ENCODE assay signal across 30 cellular contexts in genomic region chr12:109286652-109287051, GRCh38. TPM values are rescaled to one million over a fixed set of nuclear protein-coding genes. Genes with fewer than 3 reads are reported as not detected.
DNase-seq lines count a peak whose midpoint lies in the region; ATAC-seq, FAIRE-seq and TF ChIP-seq lines count a peak whose summit lies in the region.
"Had no signal": no experiment of that assay in that cellular context is flagged by ENCODE, and none has a peak within 500 bp of the region (broad histone marks: within the 10 kb centered on the region; RNA-seq: fewer than 3 reads in every experiment).

No MANE protein-coding gene starts in this region.

- H3K9me3 ChIP-seq in HepG2 (ENCODE audit: low read length) (no peaks in the 10 kb centered on the region), neuronal stem cell (replicated peaks in 1 of 2; ENCODE audit: control insufficient read depth in 2 of 2, insufficient read depth in 1 of 2, low read depth in 1 of 2, low read length in 2 of 2) (no peaks in the 10 kb centered on the region)
- H3K9me3 ChIP-seq: BE2C, BLaER1 had no signal

- no peak for ATAC-seq in natural killer cell treated with Interleukin-12 subunit alpha and Interleukin-12 subunit beta and Interleukin-15 and Interleukin-18, amount 100 ng/mL, for 72 hours
- ATAC-seq in natural killer cell (no peak), HepG2 (no peak), GM21526 (IDR thresholded peaks at IDR 0.05; ENCODE audit: low FRiP score, unreplicated experiment) (no peak), HG02642 (IDR thresholded peaks at IDR 0.05; ENCODE audit: poor library complexity, unreplicated experiment) (no peak)
- ATAC-seq: GM12878 had no signal

- peak; percentile 10 for DNase-seq in natural killer cell treated with Interleukin-12 subunit alpha and Interleukin-12 subunit beta and Interleukin-15 and Interleukin-18, amount 100 ng/mL, for 72 hours (ENCODE audit: low spot score)
- DNase-seq in natural killer cell (no peak), HepG2 (ENCODE audit: low spot score) (no peak), neuronal stem cell (ENCODE audit: low spot score) (no peak), cardiac septum (ENCODE audit: low spot score) (no peak)
- DNase-seq: ACHN; C1 segment of cervical spinal cord; CD4-positive, alpha-beta memory T cell; CD4-positive, CD25-positive, alpha-beta regulatory T cell; CD8-positive, alpha-beta memory T cell; COR-L47; DMS 273 treated with DMSO at 0.1 percent for 48 hours; DMS153; DMS53; DMS79; DND-41; EL; GDM1 had no signal

- H3K27ac ChIP-seq in HepG2 (ENCODE audit: extremely low read length, insufficient read depth, low read length) (no peak overlapping the region), neuronal stem cell (replicated peaks; ENCODE audit: low read length) (no peak overlapping the region)
- H3K27ac ChIP-seq: 22Rv1, BLaER1 had no signal

- WGBS in HepG2 (ENCODE audit: low lambda C conversion rate): 46% methylated on average over 3 of the region's 4 CpGs
- no CpG with 5 or more reads among the region's 4 CpGs for WGBS in neuronal stem cell (ENCODE audit: extremely low coverage in 2 of 2, insufficient read length in 2 of 2, insufficient replicate concordance in 1 of 2), 2 donors

- no peak overlapping the region for H3K23ac ChIP-seq in neuronal stem cell (ENCODE audit: low read depth, low read length, poor library complexity)

- H3K79me2 ChIP-seq in HepG2 (ENCODE audit: insufficient read depth, low read length): no peaks in the 10 kb centered on the region

- TF ChIP-seq RAD21 in HepG2 (CRISPR knock-in tag; IDR thresholded peaks at IDR 0.05): no peak

- H3K27me3 ChIP-seq in HepG2 (ENCODE audit: control insufficient read depth in 1 of 2, insufficient read depth in 2 of 2, low read length in 2 of 2) (peaks cover 0 to 1% of the 10 kb centered on the region in 2 experiments; a peak in 1 of 5 replicates), neuronal stem cell (ENCODE audit: control insufficient read depth in 3 of 3, insufficient read depth in 3 of 3, low read depth in 1 of 3, low read length in 3 of 3) (peaks cover 0 to 8% (median 0%) of the 10 kb centered on the region in 3 experiments)
- H3K27me3 ChIP-seq: BE2C, BLaER1 had no signal

- TF ChIP-seq CTCF in natural killer cell (IDR thresholded peaks at IDR 0.05) (no peak), HepG2 (CRISPR knock-in tag; IDR thresholded peaks at IDR 0.05) (no peak)

- TF ChIP-seq POLR2A in HepG2 (IDR thresholded peaks at IDR 0.05; ENCODE audit: insufficient read depth in 1 of 2, low read depth in 2 of 2, low read length in 2 of 2): no peak

- H3K18ac ChIP-seq in neuronal stem cell (ENCODE audit: low read length): no peak overlapping the region

- POLR2A ChIA-PET in HepG2 (lab: Yijun Ruan, JAX): no interaction called here

- H2BK5ac ChIP-seq in neuronal stem cell (ENCODE audit: low read length): peak overlapping the region; percentile 45

- H2AFZ ChIP-seq in HepG2 (ENCODE audit: low read length): no peak overlapping the region
- H2AFZ ChIP-seq in neuronal stem cell (ENCODE audit: low read length): no peak overlapping the region

- no peaks in the 10 kb centered on the region for H3K36me3 Mint-ChIP-seq in natural killer cell treated with Interleukin-12 subunit alpha and Interleukin-12 subunit beta and Interleukin-15 and Interleukin-18, amount 100 ng/mL, for 72 hours
- H3K36me3 Mint-ChIP-seq in natural killer cell: no peaks in the 10 kb centered on the region
- H3K36me3 Mint-ChIP-seq: CD14-positive monocyte; CD4-positive, alpha-beta memory T cell; CD4-positive, CD25-positive, alpha-beta regulatory T cell; CD8-positive, alpha-beta memory T cell had no signal

- peaks cover 13 to 14% of the 10 kb centered on the region in 2 donors for H3K27me3 Mint-ChIP-seq in natural killer cell treated with Interleukin-12 subunit alpha and Interleukin-12 subunit beta and Interleukin-15 and Interleukin-18, amount 100 ng/mL, for 72 hours
- peaks cover 13 to 15% of the 10 kb centered on the region in 2 donors for H3K27me3 Mint-ChIP-seq in natural killer cell (ENCODE audit: low read depth in 2 of 2)

- no TSS peak for BruUV-seq in HepG2 (replicated peaks; lab: Mats Ljungman, UMichigan)

- no peak overlapping the region for H4K8ac ChIP-seq in neuronal stem cell (ENCODE audit: low read depth, low read length)

- H3K4me2 ChIP-seq in HepG2 (ENCODE audit: low read depth, low read length) (no peak overlapping the region), neuronal stem cell (ENCODE audit: insufficient read depth, low read length, poor library complexity, severe bottlenecking) (no peak overlapping the region)
- H3K4me2 ChIP-seq: BLaER1 had no signal

- in situ Hi-C loops in HepG2 (cut with HindIII; ENCODE audit: extremely low pct_ligation_motif_present, low pct_unique_long_range_greater_than_20kb): no loop called here

- no peak overlapping the region for H3K14ac ChIP-seq in neuronal stem cell (ENCODE audit: low read length)

- intact Hi-C loops in natural killer cell (cut with micrococcal nuclease): no loop called here
- intact Hi-C loops in HepG2 (cut with micrococcal nuclease; ENCODE audit: unreplicated experiment): no loop called here
- intact Hi-C loops in cardiac septum (cut with DNase I): no loop called here

- H4K20me1 ChIP-seq in HepG2 (ENCODE audit: insufficient read depth, low read length): no peaks in the 10 kb centered on the region
- H4K20me1 ChIP-seq: BLaER1 had no signal

- H2BK15ac ChIP-seq in neuronal stem cell (ENCODE audit: low read length): no peak overlapping the region

- no peak overlapping the region for H3K4ac ChIP-seq in neuronal stem cell (ENCODE audit: low read length)

- CTCF ChIA-PET in HepG2 (lab: Yijun Ruan, JAX; ENCODE audit: low intra/inter-chr PET ratio, low total read pairs): no interaction called here

- H3K36me3 ChIP-seq in HepG2 (replicated peaks in 1 of 2; ENCODE audit: control insufficient read depth in 1 of 2, insufficient read depth in 2 of 2, low read length in 2 of 2) (no peaks in the 10 kb centered on the region), neuronal stem cell (replicated peaks in 1 of 2; ENCODE audit: control insufficient read depth in 2 of 2, insufficient read depth in 2 of 2, low read length in 2 of 2) (no peaks in the 10 kb centered on the region)
- H3K36me3 ChIP-seq: BE2C, BLaER1 had no signal

- H3K27ac Mint-ChIP-seq in natural killer cell treated with Interleukin-12 subunit alpha and Interleukin-12 subunit beta and Interleukin-15 and Interleukin-18, amount 100 ng/mL, for 72 hours: no peak overlapping the region
- no peak overlapping the region for H3K27ac Mint-ChIP-seq in natural killer cell
- H3K27ac Mint-ChIP-seq: CD14-positive monocyte; CD4-positive, alpha-beta memory T cell; CD4-positive, CD25-positive, alpha-beta regulatory T cell; CD8-positive, alpha-beta memory T cell had no signal

- no peak for FAIRE-seq in HepG2 (lab: Jason Lieb, UNC)
- FAIRE-seq: GM12878, GM12892, GM18507 had no signal

- H3K9ac ChIP-seq in HepG2 (ENCODE audit: insufficient read depth, low read depth, low read length) (no peak overlapping the region), neuronal stem cell (ENCODE audit: low read depth, low read length, poor library complexity) (peak overlapping the region; percentile 36)
- H3K9ac ChIP-seq: BLaER1 had no signal

- no peaks in the 10 kb centered on the region for H3K4me1 Mint-ChIP-seq in natural killer cell treated with Interleukin-12 subunit alpha and Interleukin-12 subunit beta and Interleukin-15 and Interleukin-18, amount 100 ng/mL, for 72 hours (ENCODE audit: low read depth in 2 of 2)
- H3K4me1 Mint-ChIP-seq in natural killer cell: no peaks in the 10 kb centered on the region
- H3K4me1 Mint-ChIP-seq: CD4-positive, CD25-positive, alpha-beta regulatory T cell; CD8-positive, alpha-beta memory T cell had no signal

- H2BK120ac ChIP-seq in neuronal stem cell (ENCODE audit: low read depth, low read length): no peak overlapping the region

- no peak for TF ChIP-seq EP300 in HepG2 (IDR thresholded peaks at IDR 0.05; ENCODE audit: low read depth in 2 of 2, low read length in 2 of 2)
- no peak for TF ChIP-seq EP300 in HepG2 (CRISPR knock-in tag; IDR thresholded peaks at IDR 0.05; ENCODE audit: borderline replicate concordance)

- H3K9me3 Mint-ChIP-seq in natural killer cell treated with Interleukin-12 subunit alpha and Interleukin-12 subunit beta and Interleukin-15 and Interleukin-18, amount 100 ng/mL, for 72 hours: no peaks in the 10 kb centered on the region
- H3K9me3 Mint-ChIP-seq in natural killer cell: no peaks in the 10 kb centered on the region
- H3K9me3 Mint-ChIP-seq: CD14-positive monocyte; CD4-positive, alpha-beta memory T cell; CD4-positive, CD25-positive, alpha-beta regulatory T cell; CD8-positive, alpha-beta memory T cell had no signal

- no peak overlapping the region for H2AK5ac ChIP-seq in neuronal stem cell (ENCODE audit: low read depth, low read length)

- H3K4me3 ChIP-seq in HepG2 (replicated peaks in 1 of 3; ENCODE audit: insufficient read depth in 1 of 3, low read depth in 2 of 3, low read length in 3 of 3): no peak overlapping the region
- H3K4me3 ChIP-seq in neuronal stem cell (ENCODE audit: low read length in 2 of 2): no peak overlapping the region
- H3K4me3 ChIP-seq: BLaER1, GM12878 had no signal

- H3K4me3 Mint-ChIP-seq in natural killer cell treated with Interleukin-12 subunit alpha and Interleukin-12 subunit beta and Interleukin-15 and Interleukin-18, amount 100 ng/mL, for 72 hours: no peak overlapping the region
- H3K4me3 Mint-ChIP-seq in natural killer cell: no peak overlapping the region
- H3K4me3 Mint-ChIP-seq: CD14-positive monocyte; CD4-positive, alpha-beta memory T cell; CD4-positive, CD25-positive, alpha-beta regulatory T cell; CD8-positive, alpha-beta memory T cell had no signal

- H4K91ac ChIP-seq in neuronal stem cell (ENCODE audit: low read depth, low read length, poor library complexity): peak overlapping the region; percentile 65

- H3K4me1 ChIP-seq in HepG2 (ENCODE audit: insufficient read depth, low read length) (peaks cover 7% of the 10 kb centered on the region), neuronal stem cell (ENCODE audit: control insufficient read depth in 2 of 2, insufficient read depth in 1 of 2, low read depth in 1 of 2, low read length in 2 of 2) (peaks cover 7 to 9% of the 10 kb centered on the region in 2 donors)
- H3K4me1 ChIP-seq: BE2C, BLaER1 had no signal

- no peak overlapping the region for H2BK12ac ChIP-seq in neuronal stem cell (ENCODE audit: low read length)

- H3K79me1 ChIP-seq in neuronal stem cell (ENCODE audit: low read depth, low read length): no peaks in the 10 kb centered on the region

RNA-seq across cellular contexts. Expression of gene FOXN4, which starts 22.4 kb away (rescaled TPM):
- total RNA-seq in natural killer cell treated with Interleukin-12 subunit alpha and Interleukin-12 subunit beta and Interleukin-15 and Interleukin-18, amount 100 ng/mL, for 72 hours: not detected
- not detected for total RNA-seq in natural killer cell
- 0.11 and 0.13 TPM in 2 replicates for total RNA-seq in HepG2 (2016; rRNA removed; fragmentation: Illumina TruSeq; extraction: Trizol)
- not detected in 2 replicates for total RNA-seq in HepG2 (2016; cell fraction: cytosol; rRNA removed; fragmentation: Illumina TruSeq; extraction: Trizol; ENCODE audit: low read depth)
- 0.04 and 0.12 TPM in 2 replicates for total RNA-seq in HepG2 (2016; cell fraction: insoluble cytoplasmic fraction; rRNA removed; fragmentation: Illumina TruSeq; extraction: Trizol)
- 0.14 and 0.22 TPM in 2 replicates for total RNA-seq in HepG2 (2016; cell fraction: membrane; rRNA removed; fragmentation: Illumina TruSeq; extraction: Trizol)
- not detected in 2 replicates for total RNA-seq in HepG2 (2016; cell fraction: nucleus; rRNA removed; fragmentation: Illumina TruSeq; extraction: Trizol)
- not detected in 2 replicates for polyA plus RNA-seq in HepG2 (2011; rRNA removed)
- not detected in 2 replicates for polyA plus RNA-seq in HepG2 (2011; cell fraction: cytosol; rRNA removed)
- polyA plus RNA-seq in HepG2 (2011; cell fraction: nucleus; rRNA removed): 0.13 TPM in 1 of 2 replicates, not detected in the other
- not detected in 2 replicates for polyA plus RNA-seq in HepG2 (2012)
- polyA plus RNA-seq in HepG2 (2016; cell fraction: cytosol; fragmentation: Illumina TruSeq; extraction: Trizol; ENCODE audit: low read depth): 0.03 TPM in 1 of 2 replicates, not detected in the other
- 0.21 and 0.37 TPM in 2 replicates for polyA plus RNA-seq in HepG2 (2016; cell fraction: insoluble cytoplasmic fraction; fragmentation: Illumina TruSeq; extraction: Trizol; ENCODE audit: low read depth)
- polyA plus RNA-seq in HepG2 (2016; cell fraction: membrane; fragmentation: Illumina TruSeq; extraction: Trizol; ENCODE audit: low read depth): 0.07 TPM in 2 replicates
- polyA plus RNA-seq in HepG2 (2016; cell fraction: nucleus; fragmentation: Illumina TruSeq; extraction: Trizol; ENCODE audit: insufficient read depth, low read depth): 0.41 TPM in 1 of 2 replicates, not detected in the other
- polyA minus RNA-seq in HepG2 (2011; rRNA and poly(A)+ RNA removed; ENCODE audit: low replicate concordance): 0.33 TPM in 1 of 2 replicates, not detected in the other
- not detected in 2 replicates for polyA minus RNA-seq in HepG2 (2011; cell fraction: cytosol; rRNA and poly(A)+ RNA removed)
- not detected in 2 replicates for polyA minus RNA-seq in HepG2 (2011; cell fraction: nucleus; rRNA and poly(A)+ RNA removed)
- 0.33 TPM for polyA plus RNA-seq in neuronal stem cell (2013, experiment 1 of 2)
- polyA plus RNA-seq in neuronal stem cell (2013, experiment 2 of 2): 0.44 TPM
- total RNA-seq in cardiac septum: not detected
- total RNA-seq: A172; A673; CD4-positive, alpha-beta memory T cell; CD4-positive, CD25-positive, alpha-beta regulatory T cell; CD8-positive, alpha-beta memory T cell; GM12878 had no signal
- polyA plus RNA-seq: AG04450; CD14-positive monocyte; CD4-positive, alpha-beta memory T cell; CD8-positive, alpha-beta memory T cell; GM12878 had no signal
